29 cellular contexts compared by ENCODE assay signal in genomic region chr20:46501337-46501942, GRCh38. TPM values are rescaled to one million over a fixed set of nuclear protein-coding genes. Genes with fewer than 3 reads are reported as not detected.
"Had no signal": no experiment of that assay in that cellular context is flagged by ENCODE, and none has a peak within 500 bp of the region (broad histone marks: within the 10 kb centered on the region; RNA-seq: fewer than 3 reads in every experiment).

No MANE protein-coding gene starts in this region.

- FAIRE-seq: frontal cortex, keratinocyte, urothelium cell line had no signal

- H3K36me3 ChIP-seq: ovary, prostate gland, thoracic aorta had no signal

- H3K9me3 ChIP-seq: prostate gland had no signal

- H3K27ac ChIP-seq: esophagus muscularis mucosa, ovary, prostate gland, thoracic aorta, WERI-Rb-1 had no signal

- ATAC-seq: activated CD4-positive, CD25-positive, alpha-beta regulatory T cell treated with anti-CD3 and anti-CD28 coated beads, Interleukin-2, amount 50 U/mL, for 24 hours; left cardiac atrium; left ventricle myocardium superior; naive thymus-derived CD4-positive, alpha-beta T cell had no signal

- H3K4me3 ChIP-seq: esophagus muscularis mucosa, ovary, prostate gland, thoracic aorta had no signal

- H3K4me1 ChIP-seq: esophagus muscularis mucosa, prostate gland had no signal

- H3K27me3 ChIP-seq: esophagus muscularis mucosa, ovary had no signal

- DNase-seq: activated CD4-positive, alpha-beta T cell treated with anti-CD3 and anti-CD28 coated beads for 48 hours; activated CD4-positive, alpha-beta T cell treated with anti-CD3 and anti-CD28 coated beads, Interleukin-2, amount 50 U/mL, for 48 hours; activated CD8-positive, alpha-beta memory T cell treated with anti-CD3 and anti-CD28 coated beads for 24 hours; activated effector memory CD4-positive, alpha-beta T cell treated with anti-CD3 and anti-CD28 coated beads, Interleukin-2, amount 50 U/mL, for 16 hours; activated naive CD4-positive, alpha-beta T cell treated with anti-CD3 and anti-CD28 coated beads, Interleukin-2, amount 10 ng/mL, durations not matched to agents 7 days and 5 days; activated naive CD8-positive, alpha-beta T cell treated with anti-CD3 and anti-CD28 coated beads, Interleukin-2, amount 10 ng/mL, durations not matched to agents 7 days and 5 days; amygdala; caudate nucleus; cortex of kidney; glutamatergic neuron; left cardiac atrium; left ventricle myocardium superior; midbrain; naive thymus-derived CD4-positive, alpha-beta T cell; ovary; retina; stimulated activated CD4-positive, alpha-beta T cell treated with anti-CD3 and anti-CD28 coated beads, Interleukin-2, amount 100 ng/mL, for 48 hours; stimulated activated naive CD4-positive, alpha-beta T cell treated with Interleukin-2 at 50 U/mL for 16 hours; T1000; WERI-Rb-1 had no signal

RNA-seq across cellular contexts. Expression of gene ZNF334, which starts 11.9 kb away (rescaled TPM):
- polyA plus RNA-seq: naive thymus-derived CD4-positive, alpha-beta T cell had no signal

RNA-seq across cellular contexts. Expression of gene OCSTAMP, which starts 49.0 kb away (rescaled TPM):
- total RNA-seq: activated naive CD8-positive, alpha-beta T cell treated with anti-CD3 and anti-CD28 coated beads, Interleukin-2, amount 10 ng/mL, durations not matched to agents 7 days and 5 days; chondrocyte; esophagus muscularis mucosa; frontal cortex; left cardiac atrium; left ventricle myocardium superior; naive thymus-derived CD4-positive, alpha-beta T cell; ovary; prostate gland; thoracic aorta had no signal
- polyA plus RNA-seq: keratinocyte; naive thymus-derived CD4-positive, alpha-beta T cell; neural cell had no signal
